19 cellular contexts compared by ENCODE assay signal in the genomic region with DNA sequence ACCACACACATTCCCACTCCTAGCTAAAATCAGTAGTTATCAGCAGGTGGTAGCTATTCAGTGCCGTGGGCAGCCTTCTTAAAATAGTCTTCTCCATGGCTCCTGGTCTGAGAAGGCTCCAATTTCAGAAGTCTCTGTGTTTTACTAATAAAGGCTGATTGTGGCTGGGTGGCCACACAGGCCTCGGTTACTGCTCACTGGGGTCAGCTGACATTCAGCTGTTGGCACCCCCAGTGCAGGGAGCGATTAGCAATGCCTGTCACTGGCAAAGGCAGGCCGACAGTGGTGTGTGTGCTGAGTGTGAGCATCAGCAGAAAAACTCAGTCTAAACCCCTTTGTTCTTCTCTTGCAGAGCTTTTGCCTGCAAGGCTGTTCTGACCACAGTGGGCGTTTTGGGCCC. TPM values are rescaled to one million over a fixed set of nuclear protein-coding genes. Genes with fewer than 3 reads are reported as not detected.
"Had no signal": no experiment of that assay in that cellular context is flagged by ENCODE, and none has a peak within 500 bp of the region (broad histone marks: within the 10 kb centered on the region; RNA-seq: fewer than 3 reads in every experiment).

No MANE protein-coding gene starts in this region.

- ATAC-seq: activated T-helper 17 cell treated with anti-CD3 and anti-CD28 coated beads, Interleukin-2, amount 50 U/mL, for 72 hours; gastrocnemius medialis; heart right ventricle; stimulated activated naive CD8-positive, alpha-beta T cell treated with anti-CD3 and anti-CD28 coated beads, Interleukin-15, amount 100 ng/mL, for 72 hours had no signal

- H3K36me3 ChIP-seq: neural progenitor cell, uterus had no signal

- H3K4me1 ChIP-seq: gastrocnemius medialis, heart right ventricle, left ventricle myocardium inferior, neural progenitor cell, uterus had no signal

- H3K9me3 ChIP-seq: gastrocnemius medialis, heart right ventricle, left ventricle myocardium inferior, uterus had no signal

- H3K9me3 Mint-ChIP-seq: activated naive CD4-positive, alpha-beta T cell treated with anti-CD3 and anti-CD28 coated beads, Interleukin-2, amount 10 ng/mL, durations not matched to agents 7 days and 5 days; activated T-helper 17 cell treated with anti-CD3 and anti-CD28 coated beads, Interleukin-2, amount 50 U/mL, for 72 hours had no signal

- H3K27me3 ChIP-seq: gastrocnemius medialis, heart right ventricle, neural progenitor cell, uterus had no signal

- DNase-seq: activated CD4-positive, alpha-beta T cell treated with anti-CD3 and anti-CD28 coated beads for 48 hours; activated CD8-positive, alpha-beta memory T cell treated with anti-CD3 and anti-CD28 coated beads for 24 hours; activated naive CD4-positive, alpha-beta T cell treated with anti-CD3 and anti-CD28 coated beads, Interleukin-2, amount 10 ng/mL, durations not matched to agents 7 days and 5 days; gastrocnemius medialis; heart right ventricle; kidney; left ventricle myocardium inferior; retina; stimulated activated CD4-positive, alpha-beta T cell treated with anti-CD3 and anti-CD28 coated beads, Interleukin-15, amount 100 ng/mL, for 24 hours; stimulated activated CD4-positive, alpha-beta T cell treated with anti-CD3 and anti-CD28 coated beads, Interleukin-4, amount 100 ng/mL, for 4 hours; stimulated activated naive CD8-positive, alpha-beta T cell treated with anti-CD3 and anti-CD28 coated beads, Interleukin-15, amount 100 ng/mL, for 72 hours; uterus had no signal

- H3K27ac ChIP-seq: gastrocnemius medialis, heart right ventricle, left ventricle myocardium inferior, neural progenitor cell, uterus had no signal

- H3K4me1 Mint-ChIP-seq: activated naive CD4-positive, alpha-beta T cell treated with anti-CD3 and anti-CD28 coated beads, Interleukin-2, amount 10 ng/mL, durations not matched to agents 7 days and 5 days had no signal

- H3K27me3 Mint-ChIP-seq: activated naive CD4-positive, alpha-beta T cell treated with anti-CD3 and anti-CD28 coated beads, Interleukin-2, amount 10 ng/mL, durations not matched to agents 7 days and 5 days; activated T-helper 17 cell treated with anti-CD3 and anti-CD28 coated beads, Interleukin-2, amount 50 U/mL, for 72 hours; stimulated activated naive CD8-positive, alpha-beta T cell treated with anti-CD3 and anti-CD28 coated beads, Interleukin-15, amount 100 ng/mL, for 72 hours had no signal

- H3K27ac Mint-ChIP-seq: activated naive CD4-positive, alpha-beta T cell treated with anti-CD3 and anti-CD28 coated beads, Interleukin-2, amount 10 ng/mL, durations not matched to agents 7 days and 5 days; activated T-helper 17 cell treated with anti-CD3 and anti-CD28 coated beads, Interleukin-2, amount 50 U/mL, for 72 hours; stimulated activated naive CD8-positive, alpha-beta T cell treated with anti-CD3 and anti-CD28 coated beads, Interleukin-15, amount 100 ng/mL, for 72 hours had no signal

- H3K4me2 ChIP-seq: neural progenitor cell had no signal

- H3K4me3 ChIP-seq: gastrocnemius medialis, heart right ventricle, left ventricle myocardium inferior, neural progenitor cell, uterus had no signal

- H3K4me3 Mint-ChIP-seq: activated naive CD4-positive, alpha-beta T cell treated with anti-CD3 and anti-CD28 coated beads, Interleukin-2, amount 10 ng/mL, durations not matched to agents 7 days and 5 days; activated T-helper 17 cell treated with anti-CD3 and anti-CD28 coated beads, Interleukin-2, amount 50 U/mL, for 72 hours; stimulated activated naive CD8-positive, alpha-beta T cell treated with anti-CD3 and anti-CD28 coated beads, Interleukin-15, amount 100 ng/mL, for 72 hours had no signal

- H3K9ac ChIP-seq: neural progenitor cell had no signal

RNA-seq across cellular contexts. Expression of gene PRDM7, which starts 41.2 kb away (rescaled TPM):
- total RNA-seq: endothelial cell of umbilical vein; fibroblast of lung; gastrocnemius medialis; heart right ventricle; kidney; left ventricle myocardium inferior; mesenteric fat pad; skeletal muscle tissue; T-helper 1 cell treated with Interleukin-12 subunit alpha and Interleukin-12 subunit beta and Interleukin-4 antibody, amounts not matched to agents 30 ng/mL and 1 ng/mL, for 36 hours had no signal
- polyA plus RNA-seq: endothelial cell of umbilical vein, fibroblast of lung, heart right ventricle had no signal
